Comparison of ENCODE assay signal across 1 cellular context in the genomic region with DNA sequence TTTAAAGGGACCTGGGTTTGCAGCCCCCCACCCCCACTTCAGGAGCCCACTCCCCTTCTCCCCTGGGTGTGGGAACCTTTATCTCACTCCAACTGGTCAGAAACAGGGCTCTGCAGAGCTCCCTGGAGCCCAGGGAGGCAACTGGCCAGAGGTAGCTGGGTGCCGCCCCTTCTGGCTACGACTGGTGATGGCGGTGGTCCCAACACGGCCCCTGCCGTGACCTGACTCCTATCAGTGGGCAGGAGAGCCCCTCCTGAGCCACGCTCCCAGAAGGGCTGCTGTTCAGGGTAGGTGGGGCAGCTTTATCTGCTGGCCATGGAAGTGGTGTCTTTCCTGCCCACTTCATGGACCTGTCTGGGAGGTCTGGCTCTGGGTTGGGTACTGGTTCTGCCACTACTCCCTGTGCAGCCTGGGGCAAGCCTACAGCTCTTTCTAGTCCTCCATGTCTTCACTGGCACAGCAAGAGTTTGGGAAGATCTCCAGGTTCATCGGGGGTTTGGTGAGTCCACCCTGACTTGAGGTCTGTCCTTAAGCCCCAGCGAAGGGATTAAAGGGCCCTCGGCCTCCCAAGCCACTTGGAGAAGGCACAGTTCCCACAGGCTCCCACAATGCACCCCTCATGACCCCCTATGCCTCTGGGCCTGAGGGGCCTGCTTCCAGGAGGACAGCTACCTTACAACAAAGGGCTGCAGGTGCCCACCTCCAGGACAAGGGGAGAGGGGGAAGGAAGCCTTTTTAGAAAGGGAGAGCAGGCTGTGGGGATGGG.
TF ChIP-seq lines count a peak whose summit lies in the region.

No MANE protein-coding gene starts in this region.

TF ChIP-seq in IMR-90, 13 proteins besides CTCF, POLR2A, EP300 and RAD21:
- no peak for TF ChIP-seq FOS (IDR thresholded peaks at IDR 0.05; ENCODE audit: low read depth, low read length)
- TF ChIP-seq NFE2L2 (IDR thresholded peaks at IDR 0.05; ENCODE audit: low read depth, low read length) = no peak
- TF ChIP-seq MXI1 (IDR thresholded peaks at IDR 0.05; ENCODE audit: borderline replicate concordance, low read depth, low read length) = no peak
- TF ChIP-seq SMC3 (IDR thresholded peaks at IDR 0.05; ENCODE audit: low read depth, low read length) = no peak
- TF ChIP-seq RFX5 (IDR thresholded peaks at IDR 0.05; ENCODE audit: low read depth, low read length) = no peak
- TF ChIP-seq, protein P1, sequence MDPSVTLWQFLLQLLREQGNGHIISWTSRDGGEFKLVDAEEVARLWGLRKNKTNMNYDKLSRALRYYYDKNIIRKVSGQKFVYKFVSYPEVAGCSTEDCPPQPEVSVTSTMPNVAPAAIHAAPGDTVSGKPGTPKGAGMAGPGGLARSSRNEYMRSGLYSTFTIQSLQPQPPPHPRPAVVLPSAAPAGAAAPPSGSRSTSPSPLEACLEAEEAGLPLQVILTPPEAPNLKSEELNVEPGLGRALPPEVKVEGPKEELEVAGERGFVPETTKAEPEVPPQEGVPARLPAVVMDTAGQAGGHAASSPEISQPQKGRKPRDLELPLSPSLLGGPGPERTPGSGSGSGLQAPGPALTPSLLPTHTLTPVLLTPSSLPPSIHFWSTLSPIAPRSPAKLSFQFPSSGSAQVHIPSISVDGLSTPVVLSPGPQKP (IDR thresholded peaks at IDR 0.05; ENCODE audit: borderline replicate concordance, low read depth, low read length) = no peak
- no peak for TF ChIP-seq RCOR1 (IDR thresholded peaks at IDR 0.05; ENCODE audit: insufficient replicate concordance, low read length)
- no peak for TF ChIP-seq CEBPB (IDR thresholded peaks at IDR 0.05; ENCODE audit: low read depth, low read length)
- no peak for TF ChIP-seq MAZ (IDR thresholded peaks at IDR 0.05; ENCODE audit: borderline replicate concordance, low read depth, low read length)
- no peak for TF ChIP-seq MAFK (IDR thresholded peaks at IDR 0.05; ENCODE audit: low read depth, low read length)
- no peak for TF ChIP-seq BHLHE40 (IDR thresholded peaks at IDR 0.05; ENCODE audit: low read depth, low read length)
- TF ChIP-seq, protein P2, sequence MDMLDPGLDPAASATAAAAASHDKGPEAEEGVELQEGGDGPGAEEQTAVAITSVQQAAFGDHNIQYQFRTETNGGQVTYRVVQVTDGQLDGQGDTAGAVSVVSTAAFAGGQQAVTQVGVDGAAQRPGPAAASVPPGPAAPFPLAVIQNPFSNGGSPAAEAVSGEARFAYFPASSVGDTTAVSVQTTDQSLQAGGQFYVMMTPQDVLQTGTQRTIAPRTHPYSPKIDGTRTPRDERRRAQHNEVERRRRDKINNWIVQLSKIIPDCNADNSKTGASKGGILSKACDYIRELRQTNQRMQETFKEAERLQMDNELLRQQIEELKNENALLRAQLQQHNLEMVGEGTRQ (IDR thresholded peaks at IDR 0.05; ENCODE audit: low read depth, low read length) = no peak
- TF ChIP-seq CHD1 (IDR thresholded peaks at IDR 0.05; ENCODE audit: low read depth, low read length) = no peak
